In genomic region chr1:148733585-148734310, GRCh38 we compare ENCODE assay signal across 11 cellular contexts. TPM values are rescaled to one million over a fixed set of nuclear protein-coding genes. Genes with fewer than 3 reads are reported as not detected.
DNase-seq lines count a peak whose midpoint lies in the region; ATAC-seq lines count a peak whose summit lies in the region.
"Not testable (repeated sequence)": the region's sequence is repeated elsewhere in the genome, so short reads cannot be mapped to it uniquely, and the experiment has no call there.
"Had no signal": no experiment of that assay in that cellular context is flagged by ENCODE, and none has a peak within 500 bp of the region (broad histone marks: within the 10 kb centered on the region; RNA-seq: fewer than 3 reads in every experiment).

No MANE protein-coding gene starts in this region.

- not testable (repeated sequence) for H3K9me3 Mint-ChIP-seq in activated naive CD8-positive, alpha-beta T cell treated with anti-CD3 and anti-CD28 coated beads, Interleukin-2, amount 10 ng/mL, durations not matched to agents 7 days and 5 days; stimulated activated naive CD8-positive, alpha-beta T cell treated with anti-CD3 and anti-CD28 coated beads, Interleukin-15, amount 100 ng/mL, for 72 hours

- H3K4me3 Mint-ChIP-seq in activated naive CD8-positive, alpha-beta T cell treated with anti-CD3 and anti-CD28 coated beads, Interleukin-2, amount 10 ng/mL, durations not matched to agents 7 days and 5 days; stimulated activated naive CD8-positive, alpha-beta T cell treated with anti-CD3 and anti-CD28 coated beads, Interleukin-15, amount 100 ng/mL, for 72 hours: not testable (repeated sequence)

- ATAC-seq in GM18517 (IDR thresholded peaks at IDR 0.05; ENCODE audit: unreplicated experiment) (peak; percentile 77), GM19351 (IDR thresholded peaks at IDR 0.05; ENCODE audit: unreplicated experiment) (peak; percentile 73), GM21528 (IDR thresholded peaks at IDR 0.05; ENCODE audit: low FRiP score, unreplicated experiment) (peak; percentile 83), HG02798 (IDR thresholded peaks at IDR 0.05; ENCODE audit: poor library complexity, unreplicated experiment) (peak; percentile 81), HG03103 (IDR thresholded peaks at IDR 0.05; ENCODE audit: low read depth, unreplicated experiment) (peak; percentile 55), HG03521 (IDR thresholded peaks at IDR 0.05; ENCODE audit: unreplicated experiment) (peak; percentile 75)
- ATAC-seq in activated naive CD8-positive, alpha-beta T cell treated with anti-CD3 and anti-CD28 coated beads, Interleukin-2, amount 10 ng/mL, durations not matched to agents 7 days and 5 days (ENCODE audit: low read depth) = peak; percentile 81
- peak; percentile 90 for ATAC-seq in stimulated activated naive CD8-positive, alpha-beta T cell treated with anti-CD3 and anti-CD28 coated beads, Interleukin-15, amount 100 ng/mL, for 72 hours

- H3K36me3 Mint-ChIP-seq in activated naive CD8-positive, alpha-beta T cell treated with anti-CD3 and anti-CD28 coated beads, Interleukin-2, amount 10 ng/mL, durations not matched to agents 7 days and 5 days = not testable (repeated sequence)

- not testable (repeated sequence) for H3K4me1 Mint-ChIP-seq in activated naive CD8-positive, alpha-beta T cell treated with anti-CD3 and anti-CD28 coated beads, Interleukin-2, amount 10 ng/mL, durations not matched to agents 7 days and 5 days; stimulated activated naive CD8-positive, alpha-beta T cell treated with anti-CD3 and anti-CD28 coated beads, Interleukin-15, amount 100 ng/mL, for 72 hours

- H3K27ac Mint-ChIP-seq in activated naive CD8-positive, alpha-beta T cell treated with anti-CD3 and anti-CD28 coated beads, Interleukin-2, amount 10 ng/mL, durations not matched to agents 7 days and 5 days; stimulated activated naive CD8-positive, alpha-beta T cell treated with anti-CD3 and anti-CD28 coated beads, Interleukin-15, amount 100 ng/mL, for 72 hours: not testable (repeated sequence)

- DNase-seq in activated naive CD8-positive, alpha-beta T cell treated with anti-CD3 and anti-CD28 coated beads, Interleukin-2, amount 10 ng/mL, durations not matched to agents 7 days and 5 days; stimulated activated naive CD8-positive, alpha-beta T cell treated with anti-CD3 and anti-CD28 coated beads, Interleukin-15, amount 100 ng/mL, for 72 hours: not testable (repeated sequence)

- not testable (repeated sequence) for H3K27me3 Mint-ChIP-seq in activated naive CD8-positive, alpha-beta T cell treated with anti-CD3 and anti-CD28 coated beads, Interleukin-2, amount 10 ng/mL, durations not matched to agents 7 days and 5 days; stimulated activated naive CD8-positive, alpha-beta T cell treated with anti-CD3 and anti-CD28 coated beads, Interleukin-15, amount 100 ng/mL, for 72 hours

- POLR2A ChIA-PET in activated naive CD8-positive, alpha-beta T cell treated with anti-CD3 and anti-CD28 coated beads, Interleukin-2, amount 10 ng/mL, durations not matched to agents 7 days and 5 days (lab: Charles Lee) = not testable (repeated sequence)

RNA-seq across cellular contexts. Expression of gene NUDT4B, which starts 14.8 kb away (rescaled TPM):
- not detected for total RNA-seq in activated naive CD8-positive, alpha-beta T cell treated with anti-CD3 and anti-CD28 coated beads, Interleukin-2, amount 10 ng/mL, durations not matched to agents 7 days and 5 days
- total RNA-seq: mesothelial cell of epicardium; T-helper 1 cell treated with Interleukin-12 subunit alpha and Interleukin-12 subunit beta and Interleukin-4 antibody, amounts not matched to agents 30 ng/mL and 1 ng/mL, for 36 hours; vagina had no signal
